In the genomic region with DNA sequence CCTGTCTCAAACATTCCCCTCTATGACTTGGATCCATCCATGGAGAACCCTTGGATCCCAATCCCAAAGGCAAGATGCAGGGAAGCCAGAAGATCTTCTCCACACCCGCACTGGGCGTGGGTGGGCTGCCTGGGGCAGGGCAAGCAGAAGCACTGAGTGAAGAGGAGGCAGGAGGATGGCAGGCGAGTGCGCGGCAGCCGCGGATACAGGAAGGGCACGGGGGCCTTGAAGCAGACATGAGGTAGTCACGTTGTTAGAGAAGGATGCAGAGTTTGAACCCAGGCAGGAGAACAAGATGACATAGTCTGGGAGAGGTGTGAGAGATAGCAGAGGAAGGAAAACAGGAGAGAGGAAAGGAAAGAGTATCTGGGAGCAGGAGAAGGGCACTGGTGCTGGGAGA, we compare ENCODE assay signal across 17 cellular contexts. TPM values are rescaled to one million over a fixed set of nuclear protein-coding genes. Genes with fewer than 3 reads are reported as not detected.
A peak's percentile ranks its signal among the peaks of the same experiment; 100 is the strongest.
DNase-seq lines count a peak whose midpoint lies in the region; ATAC-seq and TF ChIP-seq lines count a peak whose summit lies in the region.
"Had no signal": no experiment of that assay in that cellular context is flagged by ENCODE, and none has a peak within 500 bp of the region (broad histone marks: within the 10 kb centered on the region; RNA-seq: fewer than 3 reads in every experiment).

No MANE protein-coding gene starts in this region.

- H2BK5ac ChIP-seq in neuronal stem cell (ENCODE audit: low read length) = no peak overlapping the region

- H3K18ac ChIP-seq in neuronal stem cell (ENCODE audit: low read length) = peak overlapping the region; percentile 24

- peak overlapping the region; percentile 70 for H3K23ac ChIP-seq in neuronal stem cell (ENCODE audit: low read depth, low read length, poor library complexity)

- peak overlapping the region in 2 of 3 donors; percentile 10 to 62 for H3K4me3 Mint-ChIP-seq in T-cell
- H3K4me3 Mint-ChIP-seq in chondrocyte (ENCODE audit: unreplicated experiment) = no peak overlapping the region
- peak overlapping the region in 7 of 10 donors; percentile 2 to 68 (median 17) for H3K4me3 Mint-ChIP-seq in naive thymus-derived CD4-positive, alpha-beta T cell
- H3K4me3 Mint-ChIP-seq in CD4-positive, alpha-beta memory T cell = peak overlapping the region in 3 of 8 donors; percentile 2 to 65 (median 65)

- no peak overlapping the region for H3K27ac ChIP-seq in naive thymus-derived CD4-positive, alpha-beta T cell (ENCODE audit: low read depth, low read length)
- H3K27ac ChIP-seq in neuronal stem cell (replicated peaks; ENCODE audit: low read length) = no peak overlapping the region
- H3K27ac ChIP-seq in CD4-positive, alpha-beta memory T cell (ENCODE audit: low read depth, low read length) = no peak overlapping the region
- H3K27ac ChIP-seq: BLaER1 treated with 17β-estradiol and CSF1 and Interleukin-3, amounts not matched to agents 10 nM and 100 nM; GM23248; Peyer's patch had no signal

- H3K4me3 ChIP-seq in naive thymus-derived CD4-positive, alpha-beta T cell (ENCODE audit: low read length) = no peak overlapping the region
- no peak overlapping the region for H3K4me3 ChIP-seq in neuronal stem cell (ENCODE audit: low read length in 2 of 2)
- no peak overlapping the region for H3K4me3 ChIP-seq in CD4-positive, alpha-beta memory T cell (ENCODE audit: low read length in 2 of 2)
- H3K4me3 ChIP-seq: BLaER1 treated with 17β-estradiol and CSF1 and Interleukin-3, amounts not matched to agents 10 nM and 100 nM; GM23248; Peyer's patch had no signal

- intact Hi-C loops in naive thymus-derived CD4-positive, alpha-beta T cell (cut with micrococcal nuclease) = no loop called here
- intact Hi-C loops in CD4-positive, alpha-beta memory T cell (cut with micrococcal nuclease) = no loop called here

- TF ChIP-seq CTCF in chondrocyte (IDR thresholded peaks at IDR 0.05) = no peak

- H3K4me2 ChIP-seq in neuronal stem cell (ENCODE audit: insufficient read depth, low read length, poor library complexity, severe bottlenecking) = no peak overlapping the region
- H3K4me2 ChIP-seq: BLaER1 treated with 17β-estradiol and CSF1 and Interleukin-3, amounts not matched to agents 10 nM and 100 nM had no signal

- no peak overlapping the region for H4K8ac ChIP-seq in neuronal stem cell (ENCODE audit: low read depth, low read length)

- H2BK12ac ChIP-seq in neuronal stem cell (ENCODE audit: low read length) = no peak overlapping the region

- H3K4me1 ChIP-seq in naive thymus-derived CD4-positive, alpha-beta T cell (ENCODE audit: control insufficient read depth in 2 of 2, insufficient read depth in 2 of 2, low read length in 2 of 2) = peaks cover 4 to 9% of the 10 kb centered on the region in 2 donors
- H3K4me1 ChIP-seq in neuronal stem cell (ENCODE audit: control insufficient read depth in 2 of 2, insufficient read depth in 1 of 2, low read depth in 1 of 2, low read length in 2 of 2) = peaks cover 18 to 23% of the 10 kb centered on the region in 2 donors
- H3K4me1 ChIP-seq in CD4-positive, alpha-beta memory T cell (ENCODE audit: insufficient read depth, low read length) = peaks cover 11% of the 10 kb centered on the region

- H2AK5ac ChIP-seq in neuronal stem cell (ENCODE audit: low read depth, low read length) = no peak overlapping the region

- H2AFZ ChIP-seq in neuronal stem cell (ENCODE audit: low read length) = no peak overlapping the region
- H2AFZ ChIP-seq: GM23248 had no signal

- no peak overlapping the region for H3K4ac ChIP-seq in neuronal stem cell (ENCODE audit: low read length)

- H3K36me3 Mint-ChIP-seq in T-cell (no peaks in the 10 kb centered on the region), chondrocyte (ENCODE audit: low read depth) (peaks cover 25% of the 10 kb centered on the region)
- peaks cover 0 to 4% (median 0%) of the 10 kb centered on the region in 5 donors for H3K36me3 Mint-ChIP-seq in naive thymus-derived CD4-positive, alpha-beta T cell
- no peaks in the 10 kb centered on the region for H3K36me3 Mint-ChIP-seq in CD4-positive, alpha-beta memory T cell

- no peak overlapping the region for H4K91ac ChIP-seq in neuronal stem cell (ENCODE audit: low read depth, low read length, poor library complexity)

- ATAC-seq in T-cell (replicated peaks in 1 of 4) (no peak), GM18873 (IDR thresholded peaks at IDR 0.05; ENCODE audit: low FRiP score, unreplicated experiment) (no peak)
- ATAC-seq in naive thymus-derived CD4-positive, alpha-beta T cell = no peak
- ATAC-seq: HCT116 had no signal

- H3K4me1 Mint-ChIP-seq in T-cell = peaks cover 5 to 18% (median 15%) of the 10 kb centered on the region in 3 donors
- peaks cover 13% of the 10 kb centered on the region for H3K4me1 Mint-ChIP-seq in chondrocyte (ENCODE audit: low read depth)
- peaks cover 4 to 17% (median 13%) of the 10 kb centered on the region in 7 donors for H3K4me1 Mint-ChIP-seq in naive thymus-derived CD4-positive, alpha-beta T cell
- peaks cover 2 to 23% (median 9%) of the 10 kb centered on the region in 4 donors for H3K4me1 Mint-ChIP-seq in CD4-positive, alpha-beta memory T cell

- H3K27me3 Mint-ChIP-seq in T-cell = peaks cover 24 to 26% of the 10 kb centered on the region in 2 donors
- H3K27me3 Mint-ChIP-seq in chondrocyte (ENCODE audit: low read depth) = no peaks in the 10 kb centered on the region
- H3K27me3 Mint-ChIP-seq in naive thymus-derived CD4-positive, alpha-beta T cell = peaks cover 18 to 61% (median 25%) of the 10 kb centered on the region in 5 donors
- peaks cover 10 to 15% of the 10 kb centered on the region in 2 donors for H3K27me3 Mint-ChIP-seq in CD4-positive, alpha-beta memory T cell

- POLR2A ChIA-PET in T-cell (lab: Charles Lee) = interaction anchor here (0.5 to 1.3 kb wide), 3 partner anchors 54 to 136 kb away, joined by 3 to 6 read pairs (median 4); partner anchors contain the start of gene RNU5B-1 (in 1 of the 2)
- POLR2A ChIA-PET in naive thymus-derived CD4-positive, alpha-beta T cell (lab: Charles Lee) = no interaction called here
- POLR2A ChIA-PET in CD4-positive, alpha-beta memory T cell (lab: Charles Lee; ENCODE audit: partially characterized antibody) = no interaction called here

- WGBS in neuronal stem cell (ENCODE audit: extremely low coverage in 2 of 2, insufficient read length in 2 of 2, insufficient replicate concordance in 1 of 2), 2 donors = no CpG with 5 or more reads among the region's 9 CpGs

- no peak overlapping the region for H2BK120ac ChIP-seq in neuronal stem cell (ENCODE audit: low read depth, low read length)

- peaks cover 0 to 7% of the 10 kb centered on the region in 2 donors for H3K27me3 ChIP-seq in naive thymus-derived CD4-positive, alpha-beta T cell (ENCODE audit: control insufficient read depth in 2 of 2, insufficient read depth in 2 of 2, low read length in 2 of 2)
- H3K27me3 ChIP-seq in neuronal stem cell (ENCODE audit: control insufficient read depth in 3 of 3, insufficient read depth in 3 of 3, low read depth in 1 of 3, low read length in 3 of 3) = no peaks in the 10 kb centered on the region
- H3K27me3 ChIP-seq in CD4-positive, alpha-beta memory T cell (ENCODE audit: insufficient read depth, low read length) = peaks cover 9% of the 10 kb centered on the region
- H3K27me3 ChIP-seq: Peyer's patch had no signal

- H3K9me3 ChIP-seq in naive thymus-derived CD4-positive, alpha-beta T cell (ENCODE audit: control insufficient read depth in 2 of 3, low read length in 3 of 3) = no peaks in the 10 kb centered on the region
- H3K9me3 ChIP-seq in neuronal stem cell (replicated peaks in 1 of 2; ENCODE audit: control insufficient read depth in 2 of 2, insufficient read depth in 1 of 2, low read depth in 1 of 2, low read length in 2 of 2) = no peaks in the 10 kb centered on the region
- H3K9me3 ChIP-seq in CD4-positive, alpha-beta memory T cell (ENCODE audit: control insufficient read depth in 1 of 2, low read length in 2 of 2) = no peaks in the 10 kb centered on the region
- H3K9me3 ChIP-seq: BLaER1 treated with 17β-estradiol and CSF1 and Interleukin-3, amounts not matched to agents 10 nM and 100 nM; Peyer's patch had no signal

- H3K36me3 ChIP-seq in naive thymus-derived CD4-positive, alpha-beta T cell (ENCODE audit: control insufficient read depth in 2 of 3, insufficient read depth in 3 of 3, low read length in 3 of 3) = no peaks in the 10 kb centered on the region
- peaks cover 15 to 64% of the 10 kb centered on the region in 2 donors for H3K36me3 ChIP-seq in neuronal stem cell (replicated peaks in 1 of 2; ENCODE audit: control insufficient read depth in 2 of 2, insufficient read depth in 2 of 2, low read length in 2 of 2)
- H3K36me3 ChIP-seq in CD4-positive, alpha-beta memory T cell (ENCODE audit: insufficient read depth, low read length) = no peaks in the 10 kb centered on the region
- H3K36me3 ChIP-seq: BLaER1 treated with 17β-estradiol and CSF1 and Interleukin-3, amounts not matched to agents 10 nM and 100 nM; Peyer's patch had no signal

- CTCF ChIA-PET in T-cell (lab: Charles Lee) = interaction anchor here (0.9 to 1.1 kb wide), 3 partner anchors 64 to 96 kb away, joined by 3 to 5 read pairs (median 4); partner anchors contain the start of gene PARP16 (in 1 of the 2)
- CTCF ChIA-PET in naive thymus-derived CD4-positive, alpha-beta T cell (lab: Charles Lee) = interaction anchor here (6.6 kb wide), 1 partner anchor 63 kb away, joined by 45 read pairs; no protein-coding TSS in a partner anchor
- CTCF ChIA-PET in CD4-positive, alpha-beta memory T cell (lab: Charles Lee; ENCODE audit: partially characterized antibody) = interaction anchor here (0.9 to 7.8 kb wide), 4 partner anchors 10 to 63 kb away, joined by 3 to 145 read pairs (median 17); no protein-coding TSS in a partner anchor

- H3K9ac ChIP-seq in neuronal stem cell (ENCODE audit: low read depth, low read length, poor library complexity) = no peak overlapping the region
- H3K9ac ChIP-seq: BLaER1 treated with 17β-estradiol and CSF1 and Interleukin-3, amounts not matched to agents 10 nM and 100 nM; GM23248 had no signal

- peak overlapping the region; percentile 32 for H3K14ac ChIP-seq in neuronal stem cell (ENCODE audit: low read length)

- DNase-seq in T-cell (no peak), chondrocyte (ENCODE audit: low spot score) (peak; percentile 62), neuronal stem cell (ENCODE audit: low spot score) (no peak), MV-4-11 (lab: John Stamatoyannopoulos, UW) (no peak)
- no peak for DNase-seq in naive thymus-derived CD4-positive, alpha-beta T cell
- no peak for DNase-seq in CD4-positive, alpha-beta memory T cell
- DNase-seq: DND-41, GM23248, NCI-H1105, NCI-H2081, NCI-H446 treated with DMSO at 0.1 percent for 48 hours, NCI-H69, Peyer's patch had no signal

- H3K79me1 ChIP-seq in neuronal stem cell (ENCODE audit: low read depth, low read length) = no peaks in the 10 kb centered on the region

- H3K9me3 Mint-ChIP-seq in T-cell = no peaks in the 10 kb centered on the region
- no peaks in the 10 kb centered on the region for H3K9me3 Mint-ChIP-seq in chondrocyte (ENCODE audit: low read depth)
- no peaks in the 10 kb centered on the region for H3K9me3 Mint-ChIP-seq in naive thymus-derived CD4-positive, alpha-beta T cell
- peaks cover 0 to 2% (median 0%) of the 10 kb centered on the region in 8 donors for H3K9me3 Mint-ChIP-seq in CD4-positive, alpha-beta memory T cell

- H3K27ac Mint-ChIP-seq in T-cell = no peak overlapping the region
- no peak overlapping the region for H3K27ac Mint-ChIP-seq in chondrocyte (ENCODE audit: unreplicated experiment)
- peak overlapping the region in 1 of 9 donors; percentile 58 for H3K27ac Mint-ChIP-seq in naive thymus-derived CD4-positive, alpha-beta T cell
- peak overlapping the region in 1 of 7 donors; percentile 9 for H3K27ac Mint-ChIP-seq in CD4-positive, alpha-beta memory T cell

- no peak overlapping the region for H2BK15ac ChIP-seq in neuronal stem cell (ENCODE audit: low read length)

RNA-seq across cellular contexts. Expression of gene IGDCC3, which starts 5.1 kb away (rescaled TPM):
- total RNA-seq in T-cell (under 1 TPM in 1 of 5 donors, not detected in 4; 0.06 TPM), chondrocyte (0.13 to 0.31 TPM (median 0.27 TPM) in 3 replicates)
- not detected for total RNA-seq in naive thymus-derived CD4-positive, alpha-beta T cell
- not detected for polyA plus RNA-seq in naive thymus-derived CD4-positive, alpha-beta T cell
- 69.2 TPM for polyA plus RNA-seq in neuronal stem cell (2013, experiment 1 of 2)
- polyA plus RNA-seq in neuronal stem cell (2013, experiment 2 of 2) = 70.9 TPM
- not detected for total RNA-seq in CD4-positive, alpha-beta memory T cell
- not detected for polyA plus RNA-seq in CD4-positive, alpha-beta memory T cell
- total RNA-seq: GM23248, LHCN-M2, Peyer's patch had no signal
- polyA plus RNA-seq: GM23248 had no signal

RNA-seq across cellular contexts. Expression of gene IGDCC4, which starts 39.8 kb away (rescaled TPM):
- total RNA-seq in T-cell (under 1 TPM in 4 of 5 donors, not detected in 1; 0.13 to 0.32 (median 0.15) TPM), chondrocyte (41.4 to 48.6 TPM (median 47.2 TPM) in 3 replicates)
- total RNA-seq in naive thymus-derived CD4-positive, alpha-beta T cell = under 1 TPM in 4 of 5 experiments, not detected in 1; 0.08 to 0.34 (median 0.14) TPM
- under 1 TPM in 1 of 2 donors, not detected in 1; 0.12 TPM for polyA plus RNA-seq in naive thymus-derived CD4-positive, alpha-beta T cell
- polyA plus RNA-seq in neuronal stem cell (2013, experiment 1 of 2) = 17.1 TPM
- polyA plus RNA-seq in neuronal stem cell (2013, experiment 2 of 2) = 17.4 TPM
- total RNA-seq in CD4-positive, alpha-beta memory T cell = under 1 TPM; 0.06 to 0.22 TPM
- under 1 TPM in 1 of 2 donors, not detected in 1; 0.24 TPM for polyA plus RNA-seq in CD4-positive, alpha-beta memory T cell

Comparison
In these comparisons a context has a peak if more than half of its experiments do, and no peak if none do; other contexts are left out.
1. RNA of gene IGDCC4, which starts 39.8 kb away (total RNA-seq): 41.4 to 48.6 TPM in chondrocyte; 0.06 to 0.22 TPM in CD4-positive, alpha-beta memory T cell, 0.13 to 0.32 TPM in T-cell and 0.08 to 0.34 TPM in naive thymus-derived CD4-positive, alpha-beta T cell; every median in the first group is over 10 times any median in the second.
2. POLR2A ChIA-PET loops: an anchor here in T-cell (0.5 to 1.3 kb wide); none called in naive thymus-derived CD4-positive, alpha-beta T cell and CD4-positive, alpha-beta memory T cell.